Comparison of ENCODE assay signal across 8 cellular contexts in the genomic region with DNA sequence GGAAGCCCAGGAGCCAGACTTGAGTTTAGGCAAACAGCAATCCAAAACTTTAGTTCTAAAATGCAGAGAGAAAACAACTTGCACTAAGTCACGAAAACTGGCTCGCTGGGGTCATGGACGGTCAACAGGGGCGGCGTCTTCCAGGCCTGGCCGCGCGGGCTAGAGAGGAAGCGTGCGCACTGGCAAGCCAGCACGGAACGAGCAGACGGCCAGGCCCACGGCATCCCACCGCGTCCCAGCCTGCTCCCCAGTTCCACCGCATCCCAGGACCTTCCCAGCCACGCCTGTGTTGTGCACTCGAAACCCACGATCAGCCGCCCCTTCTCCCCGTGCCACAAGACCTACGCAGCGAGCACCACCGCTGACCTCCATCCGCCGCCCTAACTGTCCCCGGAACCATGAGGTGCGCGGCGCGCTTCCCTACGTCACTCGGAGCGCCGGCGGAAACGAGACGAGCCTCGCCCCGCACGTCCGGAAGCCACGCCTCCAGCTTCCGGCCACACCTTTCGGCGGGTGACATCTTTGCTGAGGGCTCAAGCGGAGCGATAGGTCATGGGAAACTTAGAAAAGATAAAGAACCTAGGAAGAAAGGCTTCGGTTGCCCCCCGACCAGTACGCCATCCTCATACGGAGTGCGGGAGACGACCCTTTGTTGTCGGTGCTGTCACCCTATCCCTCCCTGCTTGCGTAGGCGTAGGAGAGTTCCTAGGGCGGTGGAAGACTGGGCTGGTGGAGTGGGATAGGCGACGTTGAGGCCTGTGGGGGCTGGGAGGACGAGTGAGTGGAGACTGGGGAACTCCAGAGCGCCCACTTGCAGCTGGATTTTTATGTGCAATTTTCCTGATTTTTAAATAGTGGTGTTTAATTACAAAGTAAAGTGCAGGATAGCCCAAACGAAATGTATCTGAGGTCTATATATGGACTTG. TPM values are rescaled to one million over a fixed set of nuclear protein-coding genes. Genes with fewer than 3 reads are reported as not detected.
DNase-seq lines count a peak whose midpoint lies in the region; ATAC-seq and TF ChIP-seq lines count a peak whose summit lies in the region.

A gene (minus strand): TSS at position 400 of the 926 bp plus-strand sequence. CDS start 2,460 bp downstream, outside the sequence.

- peak; percentile 94 for ATAC-seq in GM21576 (IDR thresholded peaks at IDR 0.05; ENCODE audit: unreplicated experiment)
- ATAC-seq in mucosa of descending colon: peak; percentile 98

- no peak for TF ChIP-seq CTCF in mucosa of descending colon (IDR thresholded peaks at IDR 0.05)

- peaks cover 31% of the 10 kb centered on the region for H3K4me1 ChIP-seq in mucosa of descending colon (ENCODE audit: low read depth)

- peak within 1 kb of the TSS; percentile 62 for H3K4me3 ChIP-seq in mucosa of descending colon

- TF ChIP-seq EP300 in Ishikawa (IDR thresholded peaks at IDR 0.05; ENCODE audit: borderline replicate concordance): 0 out of 2 replicates have a peak, but pooled peaks have one; percentile 15

- peak; percentile 34; the same call in 1 of the 2 replicates for TF ChIP-seq RAD21 in Ishikawa (IDR thresholded peaks at IDR 0.05; ENCODE audit: low read depth)

- no peaks in the 10 kb centered on the region for H3K36me3 ChIP-seq in mucosa of descending colon (ENCODE audit: low read depth)

- peak within 1 kb of the TSS; percentile 87 for H3K27ac ChIP-seq in epithelial cell of prostate

- intact Hi-C loops in mucosa of descending colon (cut with DNase I, micrococcal nuclease): no loop called here

- H3K9me3 ChIP-seq in mucosa of descending colon: no peaks in the 10 kb centered on the region

- DNase-seq in DMS53 (lab: John Stamatoyannopoulos, UW) (peak; percentile 99), OCI-M2 (lab: John Stamatoyannopoulos, UW; ENCODE audit: unreplicated experiment) (peak; percentile 19), activated T-cell treated with anti-CD3 and anti-CD28 coated beads for 48 hours (ENCODE audit: low read depth) (peak; percentile 95), epithelial cell of prostate (ENCODE audit: low read depth, low spot score) (peak; percentile 59), mucosa of descending colon (peak; percentile 96 to 97 (median 97))
- peak; percentile 94 for DNase-seq in stimulated activated CD8-positive, alpha-beta memory T cell treated with anti-CD3 and anti-CD28 coated beads, Interleukin-4, amount 100 ng/mL, for 24 hours (ENCODE audit: low read depth)

TF ChIP-seq in Ishikawa, 13 proteins besides CTCF, POLR2A, EP300 and RAD21:
- TF ChIP-seq CREB1 (IDR thresholded peaks at IDR 0.05; ENCODE audit: low read depth): peak; percentile 95
- TF ChIP-seq YY1 (IDR thresholded peaks at IDR 0.05; ENCODE audit: low read depth): peak; percentile 88
- TF ChIP-seq, protein P1, sequence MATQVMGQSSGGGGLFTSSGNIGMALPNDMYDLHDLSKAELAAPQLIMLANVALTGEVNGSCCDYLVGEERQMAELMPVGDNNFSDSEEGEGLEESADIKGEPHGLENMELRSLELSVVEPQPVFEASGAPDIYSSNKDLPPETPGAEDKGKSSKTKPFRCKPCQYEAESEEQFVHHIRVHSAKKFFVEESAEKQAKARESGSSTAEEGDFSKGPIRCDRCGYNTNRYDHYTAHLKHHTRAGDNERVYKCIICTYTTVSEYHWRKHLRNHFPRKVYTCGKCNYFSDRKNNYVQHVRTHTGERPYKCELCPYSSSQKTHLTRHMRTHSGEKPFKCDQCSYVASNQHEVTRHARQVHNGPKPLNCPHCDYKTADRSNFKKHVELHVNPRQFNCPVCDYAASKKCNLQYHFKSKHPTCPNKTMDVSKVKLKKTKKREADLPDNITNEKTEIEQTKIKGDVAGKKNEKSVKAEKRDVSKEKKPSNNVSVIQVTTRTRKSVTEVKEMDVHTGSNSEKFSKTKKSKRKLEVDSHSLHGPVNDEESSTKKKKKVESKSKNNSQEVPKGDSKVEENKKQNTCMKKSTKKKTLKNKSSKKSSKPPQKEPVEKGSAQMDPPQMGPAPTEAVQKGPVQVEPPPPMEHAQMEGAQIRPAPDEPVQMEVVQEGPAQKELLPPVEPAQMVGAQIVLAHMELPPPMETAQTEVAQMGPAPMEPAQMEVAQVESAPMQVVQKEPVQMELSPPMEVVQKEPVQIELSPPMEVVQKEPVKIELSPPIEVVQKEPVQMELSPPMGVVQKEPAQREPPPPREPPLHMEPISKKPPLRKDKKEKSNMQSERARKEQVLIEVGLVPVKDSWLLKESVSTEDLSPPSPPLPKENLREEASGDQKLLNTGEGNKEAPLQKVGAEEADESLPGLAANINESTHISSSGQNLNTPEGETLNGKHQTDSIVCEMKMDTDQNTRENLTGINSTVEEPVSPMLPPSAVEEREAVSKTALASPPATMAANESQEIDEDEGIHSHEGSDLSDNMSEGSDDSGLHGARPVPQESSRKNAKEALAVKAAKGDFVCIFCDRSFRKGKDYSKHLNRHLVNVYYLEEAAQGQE (IDR thresholded peaks at IDR 0.05; ENCODE audit: low read depth): no peak
- TF ChIP-seq ZBTB7A (IDR thresholded peaks at IDR 0.05; ENCODE audit: low read depth): 0 out of 2 replicates have a peak, but pooled peaks have one; percentile 68
- TF ChIP-seq, protein P2, sequence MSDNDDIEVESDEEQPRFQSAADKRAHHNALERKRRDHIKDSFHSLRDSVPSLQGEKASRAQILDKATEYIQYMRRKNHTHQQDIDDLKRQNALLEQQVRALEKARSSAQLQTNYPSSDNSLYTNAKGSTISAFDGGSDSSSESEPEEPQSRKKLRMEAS (IDR thresholded peaks at IDR 0.05): peak; percentile 99
- TF ChIP-seq, protein P3, sequence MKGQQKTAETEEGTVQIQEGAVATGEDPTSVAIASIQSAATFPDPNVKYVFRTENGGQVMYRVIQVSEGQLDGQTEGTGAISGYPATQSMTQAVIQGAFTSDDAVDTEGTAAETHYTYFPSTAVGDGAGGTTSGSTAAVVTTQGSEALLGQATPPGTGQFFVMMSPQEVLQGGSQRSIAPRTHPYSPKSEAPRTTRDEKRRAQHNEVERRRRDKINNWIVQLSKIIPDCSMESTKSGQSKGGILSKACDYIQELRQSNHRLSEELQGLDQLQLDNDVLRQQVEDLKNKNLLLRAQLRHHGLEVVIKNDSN (IDR thresholded peaks at IDR 0.05): peak; percentile 50; the same call in 1 of the 2 replicates
- TF ChIP-seq TCF12 (IDR thresholded peaks at IDR 0.05; ENCODE audit: low read depth): peak; percentile 81
- no peak; the same call in 1 of the 2 replicates for TF ChIP-seq CEBPB (IDR thresholded peaks at IDR 0.05)
- peak; percentile 95 for TF ChIP-seq TAF1 (IDR thresholded peaks at IDR 0.05; ENCODE audit: low read depth)
- peak; percentile 79 for TF ChIP-seq EGR1 (IDR thresholded peaks at IDR 0.05)
- TF ChIP-seq FOXM1 (IDR thresholded peaks at IDR 0.05; ENCODE audit: borderline replicate concordance, low read depth): peak; percentile 45; the same call in 1 of the 2 replicates
- no peak for TF ChIP-seq NFIC (IDR thresholded peaks at IDR 0.05)
- TF ChIP-seq TEAD4 (IDR thresholded peaks at IDR 0.05): no peak; the same call in 1 of the 2 replicates

RNA-seq across cellular contexts. Expression of the gene that starts here (rescaled TPM):
- total RNA-seq in mucosa of descending colon: 100 to 1,000 TPM in 1 of 3 donors, 10 to 100 TPM in 2; 84.0 to 122 (median 85.6) TPM

Comparison
In these comparisons a context has a peak if more than half of its experiments do, and no peak if none do; other contexts are left out.
1. Peak in every context shown above with its lines: DNase-seq, ATAC-seq, H3K4me3 ChIP-seq and H3K27ac ChIP-seq.
2. DNase-seq: peak in every context shown above with its lines; median percentile 99 in DMS53; 97 in mucosa of descending colon; 95 in activated T-cell treated with anti-CD3 and anti-CD28 coated beads for 48 hours; 94 in stimulated activated CD8-positive, alpha-beta memory T cell treated with anti-CD3 and anti-CD28 coated beads, Interleukin-4, amount 100 ng/mL, for 24 hours; 59 in epithelial cell of prostate; 19 in OCI-M2.